In genomic region chr7:90710466-90710850, GRCh38 we compare ENCODE assay signal across 11 cellular contexts.
DNase-seq lines count a peak whose midpoint lies in the region; ATAC-seq and TF ChIP-seq lines count a peak whose summit lies in the region.
"Had no signal": no experiment of that assay in that cellular context is flagged by ENCODE, and none has a peak within 500 bp of the region (broad histone marks: within the 10 kb centered on the region; RNA-seq: fewer than 3 reads in every experiment).

No MANE protein-coding gene starts in this region.

- peaks cover 53% of the 10 kb centered on the region for H3K4me1 Mint-ChIP-seq in nephron
- no peaks in the 10 kb centered on the region for H3K4me1 Mint-ChIP-seq in activated T-helper 17 cell treated with anti-CD3 and anti-CD28 coated beads, Interleukin-2, amount 50 U/mL, for 72 hours

- no peaks in the 10 kb centered on the region for H3K79me2 ChIP-seq in PC-3 (ENCODE audit: low read length)

- POLR2A ChIA-PET in PC-3 (lab: Charles Lee; ENCODE audit: unreplicated experiment): no interaction called here

- H3K36me3 ChIP-seq in PC-3 (ENCODE audit: low read depth, low read length) (no peaks in the 10 kb centered on the region), MG63 (no peaks in the 10 kb centered on the region)

- no peak overlapping the region for H3K9ac ChIP-seq in PC-3 (ENCODE audit: low read length)

- H2AFZ ChIP-seq in PC-3 (ENCODE audit: low read length): no peak overlapping the region

- H3K4me3 Mint-ChIP-seq in nephron: no peak overlapping the region
- H3K4me3 Mint-ChIP-seq in activated T-helper 17 cell treated with anti-CD3 and anti-CD28 coated beads, Interleukin-2, amount 50 U/mL, for 72 hours: no peak overlapping the region
- H3K4me3 Mint-ChIP-seq: CD8-positive, alpha-beta T cell had no signal

- no peaks in the 10 kb centered on the region for H4K20me1 ChIP-seq in PC-3 (ENCODE audit: low read length)

- H3K9me2 ChIP-seq in PC-3 (replicated peaks; ENCODE audit: low read length): no peaks in the 10 kb centered on the region

- no peaks in the 10 kb centered on the region for H3K27me3 Mint-ChIP-seq in nephron (ENCODE audit: low read depth)
- H3K27me3 Mint-ChIP-seq in activated T-helper 17 cell treated with anti-CD3 and anti-CD28 coated beads, Interleukin-2, amount 50 U/mL, for 72 hours: peaks cover 3% of the 10 kb centered on the region

- H3K4me2 ChIP-seq in PC-3 (ENCODE audit: low read length): peak overlapping the region; percentile 37

- BruUV-seq in PC-3 (replicated peaks; lab: Mats Ljungman, UMichigan): no TSS peak

- H3K27me3 ChIP-seq in PC-3 (ENCODE audit: low read length) (no peaks in the 10 kb centered on the region), MG63 (no peaks in the 10 kb centered on the region)

- no peaks in the 10 kb centered on the region for H3K9me3 Mint-ChIP-seq in nephron
- H3K9me3 Mint-ChIP-seq in activated T-helper 17 cell treated with anti-CD3 and anti-CD28 coated beads, Interleukin-2, amount 50 U/mL, for 72 hours: peaks cover 3% of the 10 kb centered on the region
- H3K9me3 Mint-ChIP-seq: CD8-positive, alpha-beta T cell had no signal

- H3K36me3 Mint-ChIP-seq in nephron (ENCODE audit: low read depth): no peaks in the 10 kb centered on the region
- no peaks in the 10 kb centered on the region for H3K36me3 Mint-ChIP-seq in activated T-helper 17 cell treated with anti-CD3 and anti-CD28 coated beads, Interleukin-2, amount 50 U/mL, for 72 hours (ENCODE audit: low read depth)
- H3K36me3 Mint-ChIP-seq: CD8-positive, alpha-beta T cell had no signal

- H3K9me3 ChIP-seq in PC-3 (ENCODE audit: low read length): no peaks in the 10 kb centered on the region
- H3K9me3 ChIP-seq in MG63: no peaks in the 10 kb centered on the region

- DNase-seq in GM12865 (ENCODE audit: low read depth) (no peak), PC-3 (no peak), MG63 (no peak), AG08395 (ENCODE audit: low spot score) (no peak)
- DNase-seq: CD8-positive, alpha-beta T cell; foreskin melanocyte; NCI-H1930 had no signal

- peak overlapping the region; percentile 85 for H3K4me3 ChIP-seq in GM12865 (ENCODE audit: low read depth, low read length)
- no peak overlapping the region for H3K4me3 ChIP-seq in PC-3 (ENCODE audit: low read length)
- no peak overlapping the region for H3K4me3 ChIP-seq in MG63

- H3K27ac ChIP-seq in PC-3 (ENCODE audit: low read length): no peak overlapping the region

- intact Hi-C loops in PC-3 (cut with micrococcal nuclease): no loop called here

- CTCF ChIA-PET in PC-3 (lab: Charles Lee): interaction anchor here (0.6 kb wide), 1 partner anchor 15 kb away, joined by 3 read pairs; no protein-coding TSS in a partner anchor

- peaks cover 18% of the 10 kb centered on the region for H3K4me1 ChIP-seq in PC-3 (ENCODE audit: insufficient read depth, low read length)

- peak overlapping the region in 2 of 3 experiments; percentile 21 to 30 for H3K27ac Mint-ChIP-seq in nephron
- H3K27ac Mint-ChIP-seq in activated T-helper 17 cell treated with anti-CD3 and anti-CD28 coated beads, Interleukin-2, amount 50 U/mL, for 72 hours: no peak overlapping the region
- H3K27ac Mint-ChIP-seq: CD8-positive, alpha-beta T cell had no signal

- peak; percentile 13 for ATAC-seq in GM21723 (IDR thresholded peaks at IDR 0.05; ENCODE audit: unreplicated experiment)
- no peak for ATAC-seq in PC-3
- no peak for ATAC-seq in HG02678 (IDR thresholded peaks at IDR 0.05; ENCODE audit: unreplicated experiment)
- ATAC-seq in activated T-helper 17 cell treated with anti-CD3 and anti-CD28 coated beads, Interleukin-2, amount 50 U/mL, for 72 hours (replicated peaks): no peak
- ATAC-seq: CD8-positive, alpha-beta T cell had no signal

- no peak for TF ChIP-seq CTCF in GM12865 (IDR thresholded peaks at IDR 0.05; ENCODE audit: insufficient read depth, low read depth, low read length, missing control alignments)
- no peak for TF ChIP-seq CTCF in PC-3 (conservative IDR thresholded peaks at IDR 0.05; ENCODE audit: low read depth, low read length)
- no peak for TF ChIP-seq CTCF in nephron (IDR thresholded peaks at IDR 0.05; ENCODE audit: unreplicated experiment in 3 of 3)

- no peaks in the 10 kb centered on the region for H3F3A ChIP-seq in PC-3 (ENCODE audit: low read length, unreplicated experiment)
